ENCODE assay signal across 20 cellular contexts in the genomic region with DNA sequence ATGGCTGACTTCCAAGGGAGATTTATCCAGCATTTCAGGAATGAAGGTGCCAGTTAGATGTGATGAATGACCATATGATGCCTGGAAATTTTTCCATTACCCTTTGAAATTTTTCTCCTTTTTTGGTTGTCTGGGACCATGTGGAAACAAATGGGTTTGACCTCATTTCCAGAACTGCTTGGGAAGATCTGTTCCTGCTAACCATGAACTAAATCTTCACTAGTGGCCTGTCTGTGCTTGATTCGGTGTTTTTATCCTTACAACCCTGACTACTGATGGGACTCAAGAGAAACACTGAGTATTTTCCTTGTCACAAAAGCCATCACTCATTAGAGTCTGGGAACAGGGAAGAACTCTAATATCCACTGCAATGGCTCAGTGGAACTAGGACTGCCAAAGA.
DNase-seq lines count a peak whose midpoint lies in the region; TF ChIP-seq lines count a peak whose summit lies in the region.
"Had no signal": no experiment of that assay in that cellular context is flagged by ENCODE, and none has a peak within 500 bp of the region (broad histone marks: within the 10 kb centered on the region; RNA-seq: fewer than 3 reads in every experiment).

No MANE protein-coding gene starts in this region.

- peaks cover 21% of the 10 kb centered on the region for H3K4me1 ChIP-seq in SJSA1 (replicated peaks)
- peaks cover 4% of the 10 kb centered on the region for H3K4me1 ChIP-seq in mesenchymal stem cell (ENCODE audit: control insufficient read depth, insufficient read depth, low read depth, low read length)
- no peaks in the 10 kb centered on the region for H3K4me1 ChIP-seq in uterus
- H3K4me1 ChIP-seq: Caco-2, testis had no signal

- H3K4me3 ChIP-seq in SJSA1 = no peak overlapping the region
- H3K4me3 ChIP-seq in mesenchymal stem cell (ENCODE audit: insufficient read depth in 1 of 2, low read depth in 1 of 2, low read length in 2 of 2) = no peak overlapping the region
- no peak overlapping the region for H3K4me3 ChIP-seq in uterus
- H3K4me3 ChIP-seq in lower leg skin (ENCODE audit: low read depth, poor library complexity, severe bottlenecking) = no peak overlapping the region
- H3K4me3 ChIP-seq: neural progenitor cell, testis had no signal

- no peak overlapping the region for H3K4ac ChIP-seq in mesenchymal stem cell (ENCODE audit: low read depth in 1 of 2, low read length in 2 of 2)

- no peak overlapping the region for H2BK5ac ChIP-seq in mesenchymal stem cell (ENCODE audit: low read depth, low read length, poor library complexity, severe bottlenecking)

- no peak for TF ChIP-seq POLR2A in uterus (IDR thresholded peaks at IDR 0.05)
- no peak for TF ChIP-seq POLR2A in lower leg skin (IDR thresholded peaks at IDR 0.05)

- H3K79me1 ChIP-seq in mesenchymal stem cell (replicated peaks; ENCODE audit: low read length, poor library complexity, severe bottlenecking) = no peaks in the 10 kb centered on the region

- H2BK120ac ChIP-seq in mesenchymal stem cell (ENCODE audit: low read depth, low read length) = no peak overlapping the region

- H3K27me3 ChIP-seq in SJSA1 (replicated peaks) (no peaks in the 10 kb centered on the region), mesenchymal stem cell (ENCODE audit: control insufficient read depth in 1 of 2, insufficient read depth in 1 of 2, low read length in 2 of 2) (no peaks in the 10 kb centered on the region), uterus (no peaks in the 10 kb centered on the region)
- H3K27me3 ChIP-seq: neural progenitor cell, testis had no signal

- H3K27ac ChIP-seq in SJSA1 (peak overlapping the region; percentile 55), mesenchymal stem cell (ENCODE audit: low read length, poor library complexity, severe bottlenecking) (peak overlapping the region; percentile 65), uterus (peak overlapping the region; percentile 52 to 72)
- H3K27ac ChIP-seq: neural progenitor cell, testis, WERI-Rb-1 had no signal

- no peak overlapping the region for H3K9ac ChIP-seq in mesenchymal stem cell (ENCODE audit: low read length)
- H3K9ac ChIP-seq: neural progenitor cell had no signal

- no peak overlapping the region for H4K91ac ChIP-seq in mesenchymal stem cell (ENCODE audit: low read length)

- H2AFZ ChIP-seq in mesenchymal stem cell (ENCODE audit: low read depth, low read length) = no peak overlapping the region
- H2AFZ ChIP-seq: neural progenitor cell had no signal

- H3K9me3 ChIP-seq in SJSA1 (replicated peaks) (no peaks in the 10 kb centered on the region), mesenchymal stem cell (ENCODE audit: control insufficient read depth, low read length) (no peaks in the 10 kb centered on the region), uterus (no peaks in the 10 kb centered on the region)
- H3K9me3 ChIP-seq: Caco-2, testis had no signal

- TF ChIP-seq CTCF in uterus (IDR thresholded peaks at IDR 0.05) (no peak), lower leg skin (IDR thresholded peaks at IDR 0.05) (no peak)

- no peak overlapping the region for H3K14ac ChIP-seq in mesenchymal stem cell (ENCODE audit: low read length in 2 of 2)

- no peak overlapping the region for H3K23ac ChIP-seq in mesenchymal stem cell (ENCODE audit: low read length in 2 of 2)

- H3K4me2 ChIP-seq in mesenchymal stem cell (ENCODE audit: low read length, poor library complexity, severe bottlenecking) = no peak overlapping the region
- H3K4me2 ChIP-seq: neural progenitor cell had no signal

- 50% methylated on average over 1 of the region's 1 CpG for WGBS in mesenchymal stem cell
- WGBS in lower leg skin, 2 donors = 68 to 71% methylated on average over 1 of the region's 1 CpG

- no peak overlapping the region for H2BK15ac ChIP-seq in mesenchymal stem cell (ENCODE audit: low read depth, poor library complexity, severe bottlenecking)

- no peak overlapping the region for H4K8ac ChIP-seq in mesenchymal stem cell (ENCODE audit: low read length)

- intact Hi-C loops in uterus (cut with DNase I; ENCODE audit: low total_unique reads) = no loop called here
- intact Hi-C loops in lower leg skin (cut with DNase I; ENCODE audit: low total_unique reads) = no loop called here

- no peak overlapping the region for H2BK12ac ChIP-seq in mesenchymal stem cell (ENCODE audit: low read length in 2 of 2)

- no peak for DNase-seq in SJSA1 (ENCODE audit: low read depth in 1 of 2, low spot score in 2 of 2)
- DNase-seq in dermis microvascular lymphatic vessel endothelial cell (ENCODE audit: low read depth in 2 of 2) = peak; percentile 56 to 76
- DNase-seq in mesenchymal stem cell = peak; percentile 11
- no peak for DNase-seq in uterus
- no peak for DNase-seq in lower leg skin (ENCODE audit: low spot score in 2 of 2)
- DNase-seq in NCI-H82 treated with DMSO at 0.1 percent for 48 hours (lab: John Stamatoyannopoulos, UW; ENCODE audit: unreplicated experiment) = no peak
- DNase-seq in SHP77 treated with DMSO at 0.1 percent for 48 hours (lab: John Stamatoyannopoulos, UW) = no peak
- DNase-seq: activated CD4-positive, alpha-beta T cell treated with anti-CD3 and anti-CD28 coated beads, Interleukin-2, amount 50 U/mL, for 48 hours; activated T-cell treated with anti-CD3 and anti-CD28 coated beads for 4 hours; amniotic stem cell; Caco-2; foreskin melanocyte; NCI-H1105 treated with DMSO at 0.1 percent for 48 hours; NCI-H2081 treated with DMSO at 0.1 percent for 48 hours; NCI-H526; stimulated activated CD4-positive, alpha-beta T cell treated with anti-CD3 and anti-CD28 coated beads, Interleukin-12 subunit alpha, Interleukin-12 subunit beta, amount 100 ng/mL, for 4 hours; T-helper 17 cell; testis; WERI-Rb-1 had no signal

- H3K36me3 ChIP-seq in SJSA1 (no peaks in the 10 kb centered on the region), mesenchymal stem cell (ENCODE audit: control insufficient read depth in 1 of 2, insufficient read depth in 2 of 2, low read depth in 1 of 2, low read length in 2 of 2) (no peaks in the 10 kb centered on the region), uterus (no peaks in the 10 kb centered on the region)
- H3K36me3 ChIP-seq: neural progenitor cell, WERI-Rb-1 had no signal

- no peak overlapping the region for H2AK5ac ChIP-seq in mesenchymal stem cell (ENCODE audit: low read length, severe bottlenecking)

- no peak overlapping the region for H3K18ac ChIP-seq in mesenchymal stem cell (ENCODE audit: low read depth in 1 of 2, low read length in 2 of 2)

Comparison
In these comparisons a context has a peak if more than half of its experiments do, and no peak if none do; other contexts are left out.
1. DNase-seq: peak in dermis microvascular lymphatic vessel endothelial cell (2 of 2) and mesenchymal stem cell (single experiment); none in SJSA1 (0 of 2), uterus (0 of 2), lower leg skin (0 of 2), NCI-H82 treated with DMSO at 0.1 percent for 48 hours (single experiment) and SHP77 treated with DMSO at 0.1 percent for 48 hours (single experiment).
2. Peak in every context shown above with its lines, with median percentiles within 50 percentile points of each other: H3K27ac ChIP-seq.